10 cellular contexts compared by ENCODE assay signal in genomic region chr3:5138214-5138981, GRCh38. TPM values are rescaled to one million over a fixed set of nuclear protein-coding genes. Genes with fewer than 3 reads are reported as not detected.
DNase-seq lines count a peak whose midpoint lies in the region; ATAC-seq and TF ChIP-seq lines count a peak whose summit lies in the region.
"Had no signal": no experiment of that assay in that cellular context is flagged by ENCODE, and none has a peak within 500 bp of the region (broad histone marks: within the 10 kb centered on the region; RNA-seq: fewer than 3 reads in every experiment).

No MANE protein-coding gene starts in this region.

- peak overlapping the region; percentile 28 for H3K4me3 Mint-ChIP-seq in memory B cell

- no peaks in the 10 kb centered on the region for H3K27me3 ChIP-seq in HAP-1 (ENCODE audit: low read depth)
- H3K27me3 ChIP-seq in dorsolateral prefrontal cortex: no peaks in the 10 kb centered on the region
- H3K27me3 ChIP-seq in suprapubic skin: no peaks in the 10 kb centered on the region

- H3K9me3 Mint-ChIP-seq in memory B cell: peaks cover 2% of the 10 kb centered on the region

- peaks cover 44% of the 10 kb centered on the region for H3K4me1 ChIP-seq in HAP-1
- H3K4me1 ChIP-seq in suprapubic skin: peaks cover 67% of the 10 kb centered on the region

- in situ Hi-C loops in HAP-1 (cut with MboI; ENCODE audit: low sequenced_read_pairs): no loop called here

- H3K4me1 Mint-ChIP-seq in memory B cell: peaks cover 57% of the 10 kb centered on the region

- no peak for ATAC-seq in memory B cell (ENCODE audit: low read depth)

- H3K4me3 ChIP-seq in AG10803 (ENCODE audit: low read length) (no peak overlapping the region), HAP-1 (no peak overlapping the region), dorsolateral prefrontal cortex (peak overlapping the region in 1 of 59 donors; percentile 3), suprapubic skin (no peak overlapping the region)

- H3K36me3 ChIP-seq in HAP-1 (replicated peaks): no peaks in the 10 kb centered on the region
- H3K36me3 ChIP-seq in suprapubic skin: no peaks in the 10 kb centered on the region

- no peak for TF ChIP-seq POLR2A in suprapubic skin (IDR thresholded peaks at IDR 0.05)

- intact Hi-C loops in dorsolateral prefrontal cortex (cut with DNase I): no loop called here

- no peaks in the 10 kb centered on the region for H3K27me3 Mint-ChIP-seq in memory B cell

- peaks cover 23% of the 10 kb centered on the region for H3K36me3 Mint-ChIP-seq in memory B cell

- peak; percentile 56 for DNase-seq in AG10803 (ENCODE audit: low read depth)
- peak; percentile 34 to 60 for DNase-seq in HAP-1 (ENCODE audit: low spot score in 2 of 2)
- DNase-seq in astrocyte of the hippocampus (ENCODE audit: low read depth, low spot score): peak; percentile 27
- DNase-seq in memory B cell (ENCODE audit: low spot score in 2 of 2): no peak
- DNase-seq in COLO829 (ENCODE audit: low spot score): no peak
- no peak for DNase-seq in dorsolateral prefrontal cortex
- DNase-seq in NCI-H2107 treated with DMSO at 0.1 percent for 48 hours (lab: John Stamatoyannopoulos, UW; ENCODE audit: unreplicated experiment): no peak
- no peak for DNase-seq in suprapubic skin (ENCODE audit: low spot score in 2 of 2)
- DNase-seq: NCI-H1048; stimulated activated CD4-positive, alpha-beta T cell treated with anti-CD3 and anti-CD28 coated beads, Interleukin-12 subunit alpha, Interleukin-12 subunit beta, amount 100 ng/mL, for 4 hours had no signal

- H3K27ac ChIP-seq in dorsolateral prefrontal cortex: peak overlapping the region in 5 of 59 donors; percentile 7 to 30 (median 22)
- no peak overlapping the region for H3K27ac ChIP-seq in suprapubic skin

- TF ChIP-seq CTCF in AG10803 (conservative IDR thresholded peaks at IDR 0.05; ENCODE audit: low read length): no peak
- TF ChIP-seq CTCF in dorsolateral prefrontal cortex (IDR thresholded peaks at IDR 0.05 in 54 of 56, conservative IDR thresholded peaks at IDR 0.05 in 2 of 56; ENCODE audit: low read depth in 1 of 56, partially characterized antibody in 56 of 56): no peak
- TF ChIP-seq CTCF in suprapubic skin (IDR thresholded peaks at IDR 0.05): no peak

- 32% methylated on average over 5 of the region's 5 CpGs for WGBS in suprapubic skin

- TF ChIP-seq EP300 in suprapubic skin (IDR thresholded peaks at IDR 0.05): no peak

- H3K9me3 ChIP-seq in HAP-1 (no peaks in the 10 kb centered on the region), suprapubic skin (no peaks in the 10 kb centered on the region)

- peak overlapping the region; percentile 90 for H3K27ac Mint-ChIP-seq in memory B cell

RNA-seq across cellular contexts. Expression of gene ARL8B, which starts 16.3 kb away (rescaled TPM):
- 100 to 1,000 TPM in 100 of 120 experiments, 10 to 100 TPM in 20; 66.6 to 154 (median 120) TPM for total RNA-seq in dorsolateral prefrontal cortex
- total RNA-seq in suprapubic skin: 10 to 100 TPM; 60.3 to 74.4 (median 66.0) TPM

RNA-seq across cellular contexts. Expression of gene EDEM1, which starts 49.1 kb away (rescaled TPM):
- total RNA-seq in dorsolateral prefrontal cortex: 10 to 100 TPM; 12.6 to 36.0 (median 23.0) TPM
- total RNA-seq in suprapubic skin: 100 to 1,000 TPM in 1 of 4 donors, 10 to 100 TPM in 3; 48.1 to 127 (median 56.3) TPM

Comparison
In these comparisons a context has a peak if more than half of its experiments do, and no peak if none do; other contexts are left out.
1. DNase-seq: peak in AG10803 (single experiment), HAP-1 (2 of 2) and astrocyte of the hippocampus (single experiment); none in memory B cell (0 of 2), COLO829 (single experiment), dorsolateral prefrontal cortex (0 of 10), NCI-H2107 treated with DMSO at 0.1 percent for 48 hours (single experiment) and suprapubic skin (0 of 2).